18 cellular contexts compared by ENCODE assay signal in genomic region chr1:48665743-48666142, GRCh38.
"Had no signal": no experiment of that assay in that cellular context is flagged by ENCODE, and none has a peak within 500 bp of the region (broad histone marks: within the 10 kb centered on the region; RNA-seq: fewer than 3 reads in every experiment).

No MANE protein-coding gene starts in this region.

- H3K9me3 ChIP-seq: MG63, SK-N-SH had no signal

- H3K27ac ChIP-seq: HL-60, RWPE1 had no signal

- FAIRE-seq: HTR-8/SVneo had no signal

- H3K4me2 ChIP-seq: SK-N-SH had no signal

- H3K9ac ChIP-seq: SK-N-SH had no signal

- DNase-seq: Karpas-422; KG1; MG63; NCI-H1092; NCI-H1436 treated with DMSO at 0.1 percent for 48 hours; NCI-H1694; NCI-H187 treated with DMSO at 0.1 percent for 48 hours; NCI-H2227 treated with DMSO at 0.1 percent for 48 hours; NK-92 treated with Interleukin-12 subunit alpha and Interleukin-12 subunit beta, amount 100 ng/mL, for 24 hours; PC-3; SHP77; SK-N-SH; SW 1271; T-cell had no signal

- ATAC-seq: Panc1, PC-3, T-cell had no signal

- H3K4me3 ChIP-seq: MG63 had no signal

- H3K36me3 ChIP-seq: MG63 had no signal
